Comparison of ENCODE assay signal across 16 cellular contexts in the genomic region with DNA sequence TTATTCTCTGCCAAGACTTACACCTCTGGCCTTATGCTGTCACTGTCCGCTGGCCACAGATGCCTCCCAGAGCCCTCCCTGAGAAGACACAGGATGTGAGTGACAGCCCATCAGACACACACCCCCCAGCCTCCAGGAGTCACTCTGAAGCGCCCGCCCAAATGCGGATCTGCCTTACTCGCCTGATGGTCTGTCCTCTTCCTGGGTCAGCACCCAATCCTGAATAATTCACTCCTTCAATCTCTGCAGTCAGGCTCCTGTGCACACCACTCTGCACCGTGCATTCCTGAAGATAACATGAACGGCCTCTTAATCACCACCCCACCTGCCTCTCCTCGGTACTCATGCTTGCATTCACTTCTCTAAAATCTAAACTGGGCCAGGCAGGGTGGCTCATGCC. TPM values are rescaled to one million over a fixed set of nuclear protein-coding genes. Genes with fewer than 3 reads are reported as not detected.
DNase-seq lines count a peak whose midpoint lies in the region; ATAC-seq, FAIRE-seq and TF ChIP-seq lines count a peak whose summit lies in the region.
"Had no signal": no experiment of that assay in that cellular context is flagged by ENCODE, and none has a peak within 500 bp of the region (broad histone marks: within the 10 kb centered on the region; RNA-seq: fewer than 3 reads in every experiment).

No MANE protein-coding gene starts in this region.

- no peak for TF ChIP-seq CTCF in activated CD8-positive, alpha-beta T cell treated with anti-CD3 and anti-CD28 coated beads for 36 hours (IDR thresholded peaks at IDR 0.05)
- TF ChIP-seq CTCF in WERI-Rb-1 (IDR thresholded peaks at IDR 0.05; ENCODE audit: low read depth, low read length) (no peak), kidney (IDR thresholded peaks at IDR 0.05; ENCODE audit: borderline replicate concordance, extremely low read depth, insufficient read depth) (no peak), sigmoid colon (IDR thresholded peaks at IDR 0.05) (no peak)

- CTCF ChIA-PET in activated CD8-positive, alpha-beta T cell treated with anti-CD3 and anti-CD28 coated beads, Interleukin-2, amount 10 ng/mL, durations not matched to agents 7 days and 5 days (lab: Charles Lee), result interaction anchor here (1.4 to 3.1 kb wide), 2 partner anchors 24 to 60 kb away, joined by 3 to 9 read pairs; no protein-coding TSS in a partner anchor
- CTCF ChIA-PET in activated CD8-positive, alpha-beta T cell treated with anti-CD3 and anti-CD28 coated beads for 36 hours (lab: Charles Lee), result interaction anchor here (1.0 to 1.7 kb wide), 2 partner anchors 23 to 24 kb away, joined by 3 to 5 read pairs; no protein-coding TSS in a partner anchor

- peaks cover 16% of the 10 kb centered on the region for H3K36me3 Mint-ChIP-seq in activated CD8-positive, alpha-beta T cell treated with anti-CD3 and anti-CD28 coated beads, Interleukin-2, amount 10 ng/mL, durations not matched to agents 7 days and 5 days (ENCODE audit: low read depth)
- H3K36me3 Mint-ChIP-seq in activated CD8-positive, alpha-beta T cell treated with anti-CD3 and anti-CD28 coated beads for 36 hours (ENCODE audit: low read depth), result no peaks in the 10 kb centered on the region

- intact Hi-C loops in activated CD8-positive, alpha-beta T cell treated with anti-CD3 and anti-CD28 coated beads for 36 hours (cut with micrococcal nuclease), result no loop called here
- intact Hi-C loops in kidney (cut with DNase I), result no loop called here
- intact Hi-C loops in sigmoid colon (cut with DNase I), result no loop called here

- H3K9me3 ChIP-seq in WERI-Rb-1 (ENCODE audit: severe bottlenecking) (no peaks in the 10 kb centered on the region), kidney (ENCODE audit: control insufficient read depth in 1 of 2, low read length in 2 of 2) (no peaks in the 10 kb centered on the region), sigmoid colon (no peaks in the 10 kb centered on the region)
- H3K9me3 ChIP-seq: A549, transverse colon had no signal

- H3K27me3 Mint-ChIP-seq in activated CD8-positive, alpha-beta T cell treated with anti-CD3 and anti-CD28 coated beads, Interleukin-2, amount 10 ng/mL, durations not matched to agents 7 days and 5 days (ENCODE audit: low read depth), result no peaks in the 10 kb centered on the region
- no peaks in the 10 kb centered on the region for H3K27me3 Mint-ChIP-seq in activated CD8-positive, alpha-beta T cell treated with anti-CD3 and anti-CD28 coated beads for 36 hours
- H3K27me3 Mint-ChIP-seq: activated CD4-positive, alpha-beta T cell treated with anti-CD3 and anti-CD28 coated beads for 36 hours had no signal

- no peak for TF ChIP-seq EP300 in sigmoid colon (IDR thresholded peaks at IDR 0.05)

- peak overlapping the region; percentile 60 for H3K27ac Mint-ChIP-seq in activated CD8-positive, alpha-beta T cell treated with anti-CD3 and anti-CD28 coated beads, Interleukin-2, amount 10 ng/mL, durations not matched to agents 7 days and 5 days
- no peak overlapping the region for H3K27ac Mint-ChIP-seq in activated CD8-positive, alpha-beta T cell treated with anti-CD3 and anti-CD28 coated beads for 36 hours
- H3K27ac Mint-ChIP-seq: activated CD4-positive, alpha-beta T cell treated with anti-CD3 and anti-CD28 coated beads for 36 hours; activated T-helper 2 cell treated with anti-CD3 and anti-CD28 coated beads, Interferon-gamma antibody, Interleukin-2, Interleukin-4, amounts not matched to agents 10 μg/mL and 5 μg/mL and 100 μg/mL, durations not matched to agents 14 hours and 24 hours and 36 hours had no signal

- POLR2A ChIA-PET in activated CD8-positive, alpha-beta T cell treated with anti-CD3 and anti-CD28 coated beads, Interleukin-2, amount 10 ng/mL, durations not matched to agents 7 days and 5 days (lab: Charles Lee), result no interaction called here
- POLR2A ChIA-PET in activated CD8-positive, alpha-beta T cell treated with anti-CD3 and anti-CD28 coated beads for 36 hours (lab: Charles Lee), result no interaction called here

- peak overlapping the region; percentile 8; the same call in 1 of the 2 replicates for H3K27ac ChIP-seq in WERI-Rb-1
- H3K27ac ChIP-seq in kidney (ENCODE audit: low read depth in 2 of 2, low read length in 2 of 2), result peak overlapping the region; percentile 28 to 48
- H3K27ac ChIP-seq in sigmoid colon, result no peak overlapping the region
- H3K27ac ChIP-seq: A549, transverse colon had no signal

- ATAC-seq in activated CD8-positive, alpha-beta T cell treated with anti-CD3 and anti-CD28 coated beads, Interleukin-2, amount 10 ng/mL, durations not matched to agents 7 days and 5 days, result no peak
- ATAC-seq in activated CD8-positive, alpha-beta T cell treated with anti-CD3 and anti-CD28 coated beads for 36 hours, result no peak
- ATAC-seq in HG02642 (IDR thresholded peaks at IDR 0.05; ENCODE audit: poor library complexity, unreplicated experiment), result no peak
- ATAC-seq: A549; activated CD4-positive, alpha-beta T cell treated with anti-CD3 and anti-CD28 coated beads for 36 hours had no signal

- FAIRE-seq in kidney (lab: Jason Lieb, UNC), result no peak
- FAIRE-seq: A549 had no signal

- peaks cover 37% of the 10 kb centered on the region for H3K4me1 Mint-ChIP-seq in activated CD8-positive, alpha-beta T cell treated with anti-CD3 and anti-CD28 coated beads, Interleukin-2, amount 10 ng/mL, durations not matched to agents 7 days and 5 days (ENCODE audit: low read depth)
- H3K4me1 Mint-ChIP-seq in activated CD8-positive, alpha-beta T cell treated with anti-CD3 and anti-CD28 coated beads for 36 hours (ENCODE audit: low read depth), result peaks cover 31% of the 10 kb centered on the region

- no peak for DNase-seq in activated CD8-positive, alpha-beta T cell treated with anti-CD3 and anti-CD28 coated beads, Interleukin-2, amount 10 ng/mL, durations not matched to agents 7 days and 5 days
- no peak for DNase-seq in activated CD8-positive, alpha-beta T cell treated with anti-CD3 and anti-CD28 coated beads for 36 hours
- DNase-seq in WERI-Rb-1 (peak; percentile 77), kidney (no peak), sigmoid colon (peak; percentile 22), NAMALWA (ENCODE audit: low spot score) (no peak), AG08395 (ENCODE audit: low spot score) (no peak)
- DNase-seq: activated CD4-positive, alpha-beta T cell treated with anti-CD3 and anti-CD28 coated beads for 36 hours; caudate nucleus; hippocampal formation; NCI-H187; transverse colon had no signal

- no peak for TF ChIP-seq POLR2A in sigmoid colon (IDR thresholded peaks at IDR 0.05)

- H3K36me3 ChIP-seq in WERI-Rb-1 (peaks cover 24% of the 10 kb centered on the region), kidney (ENCODE audit: control insufficient read depth in 1 of 2, insufficient read depth in 2 of 2, low read length in 2 of 2) (no peaks in the 10 kb centered on the region), sigmoid colon (no peaks in the 10 kb centered on the region)
- H3K36me3 ChIP-seq: transverse colon had no signal

- H3K4me3 ChIP-seq in WERI-Rb-1 (ENCODE audit: low read depth, low read length) (no peak overlapping the region), kidney (ENCODE audit: low read length in 2 of 2) (no peak overlapping the region), sigmoid colon (no peak overlapping the region)
- H3K4me3 ChIP-seq: A549, skin epidermis, transverse colon had no signal

- H3K4me3 Mint-ChIP-seq in activated CD8-positive, alpha-beta T cell treated with anti-CD3 and anti-CD28 coated beads, Interleukin-2, amount 10 ng/mL, durations not matched to agents 7 days and 5 days, result no peak overlapping the region
- no peak overlapping the region for H3K4me3 Mint-ChIP-seq in activated CD8-positive, alpha-beta T cell treated with anti-CD3 and anti-CD28 coated beads for 36 hours
- H3K4me3 Mint-ChIP-seq: activated CD4-positive, alpha-beta T cell treated with anti-CD3 and anti-CD28 coated beads for 36 hours had no signal

- H3K4me1 ChIP-seq in kidney (ENCODE audit: control insufficient read depth in 1 of 2, insufficient read depth in 1 of 2, low read depth in 1 of 2, low read length in 2 of 2) (peaks cover 19 to 22% of the 10 kb centered on the region in 2 donors), sigmoid colon (peaks cover 0 to 34% (median 25%) of the 10 kb centered on the region in 4 donors)

- H3K27me3 ChIP-seq in WERI-Rb-1 (ENCODE audit: insufficient read depth, low read depth, severe bottlenecking), result no peaks in the 10 kb centered on the region
- H3K27me3 ChIP-seq in sigmoid colon, result no peaks in the 10 kb centered on the region
- H3K27me3 ChIP-seq: transverse colon had no signal

- no peaks in the 10 kb centered on the region for H3K9me3 Mint-ChIP-seq in activated CD8-positive, alpha-beta T cell treated with anti-CD3 and anti-CD28 coated beads, Interleukin-2, amount 10 ng/mL, durations not matched to agents 7 days and 5 days (ENCODE audit: insufficient read depth)
- no peaks in the 10 kb centered on the region for H3K9me3 Mint-ChIP-seq in activated CD8-positive, alpha-beta T cell treated with anti-CD3 and anti-CD28 coated beads for 36 hours
- H3K9me3 Mint-ChIP-seq: activated T-helper 2 cell treated with anti-CD3 and anti-CD28 coated beads, Interferon-gamma antibody, Interleukin-2, Interleukin-4, amounts not matched to agents 10 μg/mL and 5 μg/mL and 100 μg/mL, durations not matched to agents 14 hours and 24 hours and 36 hours had no signal

- WGBS in sigmoid colon, 2 donors, result 69 to 72% methylated on average over 8 of the region's 8 CpGs

- H3K9ac ChIP-seq in kidney (ENCODE audit: low read length in 2 of 2), result no peak overlapping the region

RNA-seq across cellular contexts. Expression of a gene that starts 14.6 kb away (rescaled TPM):
- total RNA-seq in activated CD8-positive, alpha-beta T cell treated with anti-CD3 and anti-CD28 coated beads, Interleukin-2, amount 10 ng/mL, durations not matched to agents 7 days and 5 days, result 10 to 100 TPM; 91.1 to 96.8 TPM
- total RNA-seq in activated CD8-positive, alpha-beta T cell treated with anti-CD3 and anti-CD28 coated beads for 36 hours, result 10 to 100 TPM; 29.3 to 29.9 TPM
- 158 TPM for total RNA-seq in kidney
- 114 TPM for polyA plus RNA-seq in kidney (ENCODE audit: insufficient read depth, low read depth, low replicate concordance)
- 10 to 100 TPM; 33.9 to 71.2 (median 36.4) TPM for total RNA-seq in sigmoid colon
- polyA plus RNA-seq in sigmoid colon, result 100 to 1,000 TPM in 1 of 3 donors, 10 to 100 TPM in 2; 21.0 to 105 (median 28.9) TPM

Comparison
In these comparisons a context has a peak if more than half of its experiments do, and no peak if none do; other contexts are left out.
1. DNase-seq: peak in WERI-Rb-1 (single experiment) and sigmoid colon (single experiment); none in activated CD8-positive, alpha-beta T cell treated with anti-CD3 and anti-CD28 coated beads, Interleukin-2, amount 10 ng/mL, durations not matched to agents 7 days and 5 days (single experiment), activated CD8-positive, alpha-beta T cell treated with anti-CD3 and anti-CD28 coated beads for 36 hours (single experiment), kidney (single experiment), NAMALWA (single experiment) and AG08395 (single experiment).
2. H3K27ac ChIP-seq: peak in WERI-Rb-1 (single experiment) and kidney (2 of 2); none in sigmoid colon (0 of 4).